Comparison of ENCODE assay signal across 1 cellular context in the genomic region with DNA sequence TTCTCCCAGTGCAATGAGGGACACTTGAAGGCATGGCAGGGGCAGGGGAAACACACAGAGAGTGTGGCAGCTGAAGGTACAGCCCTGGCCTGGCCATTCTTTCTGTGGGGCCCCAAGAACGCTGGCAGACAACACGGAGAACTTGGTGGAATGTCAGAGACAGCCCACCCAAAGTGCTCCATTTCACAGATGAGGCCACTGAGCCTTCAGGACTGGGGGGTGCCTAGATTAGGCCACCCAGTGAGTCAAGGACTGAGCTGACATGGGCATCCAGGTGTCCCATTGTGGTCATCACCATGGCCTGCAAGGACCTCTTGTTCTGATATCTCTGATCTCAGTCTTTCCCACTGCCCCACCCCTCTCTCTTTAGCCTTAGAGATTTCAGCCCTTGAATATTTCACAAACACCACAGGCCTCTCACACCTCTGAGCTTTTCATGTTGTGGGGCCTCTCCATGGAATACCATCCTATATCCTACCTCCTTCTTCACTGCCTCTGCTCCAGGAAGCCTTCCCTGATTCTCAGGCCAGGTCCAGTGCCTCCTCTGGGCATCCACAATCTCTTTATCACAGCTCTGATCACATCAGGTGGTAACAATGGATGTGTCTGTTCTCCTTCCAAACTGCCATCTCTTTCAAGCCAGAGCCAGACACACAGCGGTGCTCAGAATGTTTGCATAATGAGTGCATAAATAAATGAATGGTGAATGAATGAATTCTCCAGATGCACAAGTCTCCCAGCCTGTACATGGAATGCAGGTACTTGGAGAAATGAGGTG.
TF ChIP-seq lines count a peak whose summit lies in the region.

No MANE protein-coding gene starts in this region.

TF ChIP-seq in A549, 52 proteins besides CTCF, POLR2A, EP300 and RAD21 (continued from another document):
- TF ChIP-seq HEYL (CRISPR knock-in tag; IDR thresholded peaks at IDR 0.05): no peak
- no peak for TF ChIP-seq EHF (CRISPR knock-in tag; IDR thresholded peaks at IDR 0.05)
- no peak for TF ChIP-seq NPAS2 (CRISPR knock-in tag; IDR thresholded peaks at IDR 0.05; ENCODE audit: borderline replicate concordance)
- no peak for TF ChIP-seq BCL3 (IDR thresholded peaks at IDR 0.05)
- no peak for TF ChIP-seq NR3C1 (IDR thresholded peaks at IDR 0.05)
- no peak for TF ChIP-seq HOXB13 (CRISPR knock-in tag; IDR thresholded peaks at IDR 0.05; ENCODE audit: low read depth)
- no peak for TF ChIP-seq MYC (IDR thresholded peaks at IDR 0.05; ENCODE audit: borderline replicate concordance, low read length)
- TF ChIP-seq HOXB5 (CRISPR knock-in tag; IDR thresholded peaks at IDR 0.05): no peak
- TF ChIP-seq HES2 (IDR thresholded peaks at IDR 0.05): no peak
- TF ChIP-seq RNF2 (IDR thresholded peaks at IDR 0.05; ENCODE audit: borderline replicate concordance, low read depth): no peak
- TF ChIP-seq CBX2 (IDR thresholded peaks at IDR 0.05; ENCODE audit: borderline replicate concordance, low read depth): no peak
- no peak for TF ChIP-seq CHD4 (IDR thresholded peaks at IDR 0.05; ENCODE audit: borderline replicate concordance)
- no peak for TF ChIP-seq ELK1 (IDR thresholded peaks at IDR 0.05; ENCODE audit: low read depth, low read length)
- TF ChIP-seq CBX8 (IDR thresholded peaks at IDR 0.05): no peak
